16 cellular contexts compared by ENCODE assay signal in the genomic region with DNA sequence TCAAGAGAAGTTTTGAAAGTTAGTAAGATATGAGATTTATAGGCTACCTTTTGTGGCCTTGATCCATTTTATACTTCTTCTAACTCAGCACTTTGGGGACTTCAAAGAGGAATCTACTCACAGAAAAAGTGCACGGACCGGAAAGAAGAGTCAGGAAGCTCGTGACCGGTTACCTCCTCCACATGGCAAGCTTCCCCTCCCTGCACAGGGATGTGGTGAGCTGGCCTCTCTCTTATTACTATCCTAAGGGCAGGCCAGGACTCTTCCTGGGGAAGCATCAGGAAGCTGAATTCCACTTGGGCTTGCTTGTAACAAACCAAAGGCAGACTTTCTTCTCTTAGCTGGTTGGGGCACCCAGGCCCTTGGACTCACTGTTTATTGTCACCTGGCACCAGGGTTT.
"Had no signal": no experiment of that assay in that cellular context is flagged by ENCODE, and none has a peak within 500 bp of the region (broad histone marks: within the 10 kb centered on the region; RNA-seq: fewer than 3 reads in every experiment).

No MANE protein-coding gene starts in this region.

- DNase-seq: activated CD8-positive, alpha-beta memory T cell treated with anti-CD3 and anti-CD28 coated beads, Interleukin-2, amount 50 U/mL, for 4 hours; activated CD8-positive, alpha-beta T cell treated with anti-CD3 and anti-CD28 coated beads for 36 hours; mucosa of descending colon; natural killer cell; occipital lobe; sigmoid colon; stimulated activated CD4-positive, alpha-beta T cell treated with anti-CD3 and anti-CD28 coated beads, Interleukin-2, amount 100 ng/mL, for 24 hours; stimulated activated naive CD4-positive, alpha-beta T cell treated with Interleukin-2 at 50 U/mL for 16 hours; T-cell; T1000; upper lobe of left lung had no signal

- H3K4me3 ChIP-seq: ascending aorta, cardiac muscle cell, lung, mucosa of descending colon, prostate gland, sigmoid colon, upper lobe of left lung had no signal

- H3K27ac Mint-ChIP-seq: activated CD8-positive, alpha-beta T cell treated with anti-CD3 and anti-CD28 coated beads for 36 hours; natural killer cell; T-cell had no signal

- H3K27me3 ChIP-seq: ascending aorta, cardiac muscle cell, sigmoid colon, upper lobe of left lung had no signal

- H3K4me1 Mint-ChIP-seq: natural killer cell, T-cell had no signal

- H3K27ac ChIP-seq: ascending aorta, cardiac muscle cell, prostate gland, sigmoid colon, upper lobe of left lung, VCaP had no signal

- H3K9me3 ChIP-seq: ascending aorta, mucosa of descending colon, prostate gland, sigmoid colon, upper lobe of left lung had no signal

- H3K27me3 Mint-ChIP-seq: activated CD8-positive, alpha-beta T cell treated with anti-CD3 and anti-CD28 coated beads for 36 hours; T-cell had no signal

- H3K4me1 ChIP-seq: ascending aorta, prostate gland, upper lobe of left lung had no signal

- H3K36me3 Mint-ChIP-seq: natural killer cell, T-cell had no signal

- H3K9me3 Mint-ChIP-seq: activated CD8-positive, alpha-beta T cell treated with anti-CD3 and anti-CD28 coated beads for 36 hours; natural killer cell; T-cell had no signal

- H3K36me3 ChIP-seq: ascending aorta, cardiac muscle cell, prostate gland, sigmoid colon, upper lobe of left lung had no signal

- H3K4me3 Mint-ChIP-seq: activated CD8-positive, alpha-beta T cell treated with anti-CD3 and anti-CD28 coated beads for 36 hours; natural killer cell; T-cell had no signal
